In genomic region chr3:113751145-113751544, GRCh38 we compare ENCODE assay signal across 25 cellular contexts. TPM values are rescaled to one million over a fixed set of nuclear protein-coding genes. Genes with fewer than 3 reads are reported as not detected.
DNase-seq lines count a peak whose midpoint lies in the region; ATAC-seq, FAIRE-seq and TF ChIP-seq lines count a peak whose summit lies in the region.
"Had no signal": no experiment of that assay in that cellular context is flagged by ENCODE, and none has a peak within 500 bp of the region (broad histone marks: within the 10 kb centered on the region; RNA-seq: fewer than 3 reads in every experiment).

No MANE protein-coding gene starts in this region.

- TF ChIP-seq CTCF in SU-DHL-6 (IDR thresholded peaks at IDR 0.05; ENCODE audit: insufficient read depth, low read length, poor library complexity, severe bottlenecking): no peak

- peaks cover 77% of the 10 kb centered on the region for H3K79me2 ChIP-seq in SU-DHL-6 (ENCODE audit: insufficient read depth, low read length)

- no peak overlapping the region for H2BK12ac ChIP-seq in mesenchymal stem cell (ENCODE audit: low read length in 2 of 2)

- H3K9me2 ChIP-seq in SU-DHL-6 (replicated peaks; ENCODE audit: insufficient read depth, low read length): no peaks in the 10 kb centered on the region

- ATAC-seq in HG03520 (IDR thresholded peaks at IDR 0.05; ENCODE audit: unreplicated experiment) (no peak), left colon (no peak)
- ATAC-seq in stimulated activated naive CD8-positive, alpha-beta T cell treated with anti-CD3 and anti-CD28 coated beads, Interleukin-15, amount 100 ng/mL, for 72 hours: no peak

- H3K4ac ChIP-seq in mesenchymal stem cell (ENCODE audit: low read depth in 1 of 2, low read length in 2 of 2): no peak overlapping the region

- peak overlapping the region; percentile 18 for H3K4me2 ChIP-seq in SU-DHL-6 (ENCODE audit: low read depth, low read length, poor library complexity, severe bottlenecking)
- no peak overlapping the region for H3K4me2 ChIP-seq in mesenchymal stem cell (ENCODE audit: low read length, poor library complexity, severe bottlenecking)

- no peaks in the 10 kb centered on the region for H4K20me1 ChIP-seq in SU-DHL-6 (ENCODE audit: low read depth, low read length)

- H3K27ac Mint-ChIP-seq in stimulated activated naive CD8-positive, alpha-beta T cell treated with anti-CD3 and anti-CD28 coated beads, Interleukin-15, amount 100 ng/mL, for 72 hours: no peak overlapping the region
- H3K27ac Mint-ChIP-seq: CD4-positive, alpha-beta memory T cell had no signal

- no peak overlapping the region for H3K4me3 Mint-ChIP-seq in stimulated activated naive CD8-positive, alpha-beta T cell treated with anti-CD3 and anti-CD28 coated beads, Interleukin-15, amount 100 ng/mL, for 72 hours
- H3K4me3 Mint-ChIP-seq: CD4-positive, alpha-beta memory T cell; H9 had no signal

- no peaks in the 10 kb centered on the region for H3K27me3 Mint-ChIP-seq in stimulated activated naive CD8-positive, alpha-beta T cell treated with anti-CD3 and anti-CD28 coated beads, Interleukin-15, amount 100 ng/mL, for 72 hours
- H3K27me3 Mint-ChIP-seq: CD4-positive, alpha-beta memory T cell had no signal

- H3K14ac ChIP-seq in mesenchymal stem cell (ENCODE audit: low read length in 2 of 2): no peak overlapping the region

- H4K8ac ChIP-seq in mesenchymal stem cell (ENCODE audit: low read length): no peak overlapping the region

- no peak overlapping the region for H2BK120ac ChIP-seq in mesenchymal stem cell (ENCODE audit: low read depth, low read length)

- H3K9ac ChIP-seq in SU-DHL-6 (ENCODE audit: low read length) (no peak overlapping the region), mesenchymal stem cell (ENCODE audit: low read length) (peak overlapping the region; percentile 98)

- H4K91ac ChIP-seq in mesenchymal stem cell (ENCODE audit: low read length): no peak overlapping the region

- H3K18ac ChIP-seq in mesenchymal stem cell (ENCODE audit: low read depth in 1 of 2, low read length in 2 of 2): no peak overlapping the region

- no peaks in the 10 kb centered on the region for H3K9me3 Mint-ChIP-seq in stimulated activated naive CD8-positive, alpha-beta T cell treated with anti-CD3 and anti-CD28 coated beads, Interleukin-15, amount 100 ng/mL, for 72 hours

- H3K27ac ChIP-seq in SU-DHL-6 (ENCODE audit: low read depth, low read length) (no peak overlapping the region), mesenchymal stem cell (ENCODE audit: low read length, poor library complexity, severe bottlenecking) (no peak overlapping the region)
- H3K27ac ChIP-seq: 22Rv1; BLaER1 treated with 17β-estradiol and CSF1 and Interleukin-3, amounts not matched to agents 10 nM and 100 nM; Peyer's patch; SJCRH30 had no signal

- H3K27me3 ChIP-seq in SU-DHL-6 (ENCODE audit: low read length) (no peaks in the 10 kb centered on the region), mesenchymal stem cell (ENCODE audit: control insufficient read depth in 1 of 2, insufficient read depth in 1 of 2, low read length in 2 of 2) (no peaks in the 10 kb centered on the region)
- H3K27me3 ChIP-seq: BLaER1 treated with 17β-estradiol and CSF1 and Interleukin-3, amounts not matched to agents 10 nM and 100 nM; Peyer's patch; SJCRH30 had no signal

- H3K4me3 ChIP-seq in SU-DHL-6 (ENCODE audit: insufficient read depth, low read length, poor library complexity, severe bottlenecking): no peak overlapping the region
- no peak overlapping the region for H3K4me3 ChIP-seq in mesenchymal stem cell (ENCODE audit: insufficient read depth in 1 of 2, low read depth in 1 of 2, low read length in 2 of 2)
- H3K4me3 ChIP-seq: BLaER1 treated with 17β-estradiol and CSF1 and Interleukin-3, amounts not matched to agents 10 nM and 100 nM; Peyer's patch; SJCRH30 had no signal

- H3K36me3 ChIP-seq in SU-DHL-6 (ENCODE audit: low read length) (no peaks in the 10 kb centered on the region), mesenchymal stem cell (ENCODE audit: control insufficient read depth in 1 of 2, insufficient read depth in 2 of 2, low read depth in 1 of 2, low read length in 2 of 2) (no peaks in the 10 kb centered on the region)
- H3K36me3 ChIP-seq: Peyer's patch, SJCRH30 had no signal

- H3F3A ChIP-seq in SU-DHL-6 (ENCODE audit: insufficient read depth): peaks cover 37% of the 10 kb centered on the region

- H2AK5ac ChIP-seq in mesenchymal stem cell (ENCODE audit: low read length, severe bottlenecking): no peak overlapping the region

- H2AFZ ChIP-seq in SU-DHL-6 (ENCODE audit: low read depth, low read length, severe bottlenecking): no peak overlapping the region
- H2AFZ ChIP-seq in mesenchymal stem cell (ENCODE audit: low read depth, low read length): no peak overlapping the region

- H3K4me1 ChIP-seq in mesenchymal stem cell (ENCODE audit: control insufficient read depth, insufficient read depth, low read depth, low read length): no peaks in the 10 kb centered on the region
- H3K4me1 ChIP-seq: SJCRH30 had no signal

- no peak overlapping the region for H3K23ac ChIP-seq in mesenchymal stem cell (ENCODE audit: low read length in 2 of 2)

- H3K9me3 ChIP-seq in SU-DHL-6 (ENCODE audit: insufficient read depth, low read length): no peaks in the 10 kb centered on the region
- no peaks in the 10 kb centered on the region for H3K9me3 ChIP-seq in mesenchymal stem cell (ENCODE audit: control insufficient read depth, low read length)
- H3K9me3 ChIP-seq: BLaER1 treated with 17β-estradiol and CSF1 and Interleukin-3, amounts not matched to agents 10 nM and 100 nM; Caco-2; Peyer's patch; SJCRH30 had no signal

- no peak overlapping the region for H2BK5ac ChIP-seq in mesenchymal stem cell (ENCODE audit: low read depth, low read length, poor library complexity, severe bottlenecking)

- peak; percentile 87 for FAIRE-seq in A204.1 (lab: Jason Lieb, UNC)
- FAIRE-seq: GM12891, HTR-8/SVneo had no signal

- no peak overlapping the region for H2BK15ac ChIP-seq in mesenchymal stem cell (ENCODE audit: low read depth, poor library complexity, severe bottlenecking)

- H3K4me1 Mint-ChIP-seq in stimulated activated naive CD8-positive, alpha-beta T cell treated with anti-CD3 and anti-CD28 coated beads, Interleukin-15, amount 100 ng/mL, for 72 hours: peaks cover 40% of the 10 kb centered on the region

- DNase-seq in fibroblast of gingiva (ENCODE audit: low read depth) (peak; percentile 4), mesenchymal stem cell (no peak), left colon (no peak)
- DNase-seq in stimulated activated naive CD8-positive, alpha-beta T cell treated with anti-CD3 and anti-CD28 coated beads, Interleukin-15, amount 100 ng/mL, for 72 hours: no peak
- DNase-seq in activated CD8-positive, alpha-beta memory T cell treated with anti-CD3 and anti-CD28 coated beads, Interleukin-2, amount 50 U/mL, for 48 hours: no peak
- DNase-seq: Caco-2; CD4-positive, alpha-beta memory T cell; DMS 273 treated with DMSO at 0.1 percent for 48 hours; DMS79 treated with DMSO at 0.1 percent for 48 hours; H9; KG1; NCI-H1105; NCI-H2029 treated with DMSO at 0.1 percent for 48 hours; NCI-H2171; NCI-H345; NCI-H524 treated with DMSO at 0.1 percent for 48 hours; Peyer's patch; SJCRH30 had no signal

- peaks cover 12% of the 10 kb centered on the region for H3K79me1 ChIP-seq in mesenchymal stem cell (replicated peaks; ENCODE audit: low read length, poor library complexity, severe bottlenecking)

- intact Hi-C loops in left colon (cut with DNase I, micrococcal nuclease): no loop called here

RNA-seq across cellular contexts. Expression of gene ATP6V1A, which starts 4.3 kb away (rescaled TPM):
- polyA plus RNA-seq in mesenchymal stem cell (2013, experiment 1 of 2): 35.5 TPM
- polyA plus RNA-seq in mesenchymal stem cell (2013, experiment 2 of 2): 35.2 TPM
- 10 to 100 TPM; 70.6 to 78.1 TPM for total RNA-seq in left colon

RNA-seq across cellular contexts. Expression of gene NAA50, which starts 5.1 kb away (rescaled TPM):
- 91.6 TPM for polyA plus RNA-seq in mesenchymal stem cell (2013, experiment 1 of 2)
- 92.9 TPM for polyA plus RNA-seq in mesenchymal stem cell (2013, experiment 2 of 2)
- total RNA-seq in left colon: 10 to 100 TPM; 89.8 to 96.0 TPM

RNA-seq across cellular contexts. Expression of gene USF3, which starts 54.7 kb away (rescaled TPM):
- polyA plus RNA-seq in mesenchymal stem cell (2013, experiment 1 of 2): 7.5 TPM
- polyA plus RNA-seq in mesenchymal stem cell (2013, experiment 2 of 2): 6.6 TPM
- total RNA-seq in left colon: 10 to 100 TPM; 25.5 to 25.6 TPM
